ENCODE assay signal across 2 cellular contexts in the genomic region with DNA sequence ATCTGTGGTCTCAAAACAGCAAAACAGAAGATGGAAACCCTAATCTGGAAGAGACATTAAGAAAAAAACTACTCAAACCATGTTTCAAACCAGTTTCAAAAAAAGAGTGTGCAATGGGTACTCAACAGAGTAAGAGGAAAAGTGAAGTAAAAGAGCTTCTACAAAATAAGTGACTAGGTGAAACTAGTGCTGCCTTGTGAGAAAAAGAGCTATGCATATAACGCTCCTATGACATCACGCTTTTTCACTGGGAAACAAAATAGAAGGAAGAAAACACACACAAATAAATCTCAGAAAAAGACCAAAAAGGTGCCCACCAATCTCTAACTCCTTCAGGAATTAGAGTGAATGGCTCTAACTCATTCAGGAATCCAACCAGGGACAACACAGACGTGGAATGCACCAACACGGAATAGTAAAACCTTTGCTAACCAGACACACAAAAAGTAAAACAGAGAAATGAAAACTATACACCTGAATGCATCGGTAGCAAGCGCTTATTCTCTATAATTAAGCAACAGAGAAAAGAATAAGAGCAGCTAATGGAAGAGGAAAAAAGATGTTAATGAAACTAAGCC.
A peak's percentile ranks its signal among the peaks of the same experiment; 100 is the strongest.
TF ChIP-seq lines count a peak whose summit lies in the region.

No MANE protein-coding gene starts in this region.

TF ChIP-seq in GM12891, 5 proteins besides CTCF, POLR2A, EP300 and RAD21:
- no peak for TF ChIP-seq TAF1 (IDR thresholded peaks at IDR 0.05; ENCODE audit: low read depth, low read length)
- TF ChIP-seq SPI1 (IDR thresholded peaks at IDR 0.05; ENCODE audit: low read depth, low read length), result no peak
- no peak for TF ChIP-seq PAX5 (IDR thresholded peaks at IDR 0.05; ENCODE audit: insufficient read depth, low read length, severe bottlenecking)
- TF ChIP-seq POU2F2 (IDR thresholded peaks at IDR 0.05; ENCODE audit: low read depth, low read length), result no peak
- TF ChIP-seq POLR2AphosphoS5 (IDR thresholded peaks at IDR 0.05; ENCODE audit: low read depth, low read length), result no peak

TF ChIP-seq in GM12878, 131 proteins besides CTCF, POLR2A, EP300 and RAD21:
- TF ChIP-seq TCF3 (IDR thresholded peaks at IDR 0.05; ENCODE audit: borderline replicate concordance, insufficient read depth, low read depth, low read length) (no peak), ATF7 (IDR thresholded peaks at IDR 0.05; ENCODE audit: low read depth) (peak; percentile 85), JUNB (IDR thresholded peaks at IDR 0.05) (peak; percentile 13; the same call in 1 of the 2 replicates), SIN3A (IDR thresholded peaks at IDR 0.05; ENCODE audit: low read depth, low read length) (0 out of 2 replicates have a peak, but pooled peaks have one; percentile 18), IKZF2 (IDR thresholded peaks at IDR 0.05) (0 out of 4 replicates have a peak, but pooled peaks of 1 of the 2 experiments have one; percentile 22), SMARCA5 (IDR thresholded peaks at IDR 0.05) (no peak), NBN (IDR thresholded peaks at IDR 0.05) (no peak), SMAD1 (IDR thresholded peaks at IDR 0.05; ENCODE audit: low read depth, partially characterized antibody) (peak; percentile 16), CREM (IDR thresholded peaks at IDR 0.05; ENCODE audit: low read depth) (peak; percentile 29; the same call in 1 of the 2 replicates), KLF5 (IDR thresholded peaks at IDR 0.05; ENCODE audit: partially characterized antibody) (no peak), CREB1 (IDR thresholded peaks at IDR 0.05; ENCODE audit: low read depth) (peak; percentile 55), ETV6 (conservative IDR thresholded peaks at IDR 0.05 in 1 of 2, IDR thresholded peaks at IDR 0.05 in 1 of 2; ENCODE audit: borderline replicate concordance in 1 of 2, low read depth in 1 of 2) (no peak)
- TF ChIP-seq, protein P1, sequence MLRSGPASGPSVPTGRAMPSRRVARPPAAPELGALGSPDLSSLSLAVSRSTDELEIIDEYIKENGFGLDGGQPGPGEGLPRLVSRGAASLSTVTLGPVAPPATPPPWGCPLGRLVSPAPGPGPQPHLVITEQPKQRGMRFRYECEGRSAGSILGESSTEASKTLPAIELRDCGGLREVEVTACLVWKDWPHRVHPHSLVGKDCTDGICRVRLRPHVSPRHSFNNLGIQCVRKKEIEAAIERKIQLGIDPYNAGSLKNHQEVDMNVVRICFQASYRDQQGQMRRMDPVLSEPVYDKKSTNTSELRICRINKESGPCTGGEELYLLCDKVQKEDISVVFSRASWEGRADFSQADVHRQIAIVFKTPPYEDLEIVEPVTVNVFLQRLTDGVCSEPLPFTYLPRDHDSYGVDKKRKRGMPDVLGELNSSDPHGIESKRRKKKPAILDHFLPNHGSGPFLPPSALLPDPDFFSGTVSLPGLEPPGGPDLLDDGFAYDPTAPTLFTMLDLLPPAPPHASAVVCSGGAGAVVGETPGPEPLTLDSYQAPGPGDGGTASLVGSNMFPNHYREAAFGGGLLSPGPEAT (IDR thresholded peaks at IDR 0.05; ENCODE audit: low read depth), result 0 out of 2 replicates have a peak, but pooled peaks have one; percentile 24
- TF ChIP-seq, protein P2, sequence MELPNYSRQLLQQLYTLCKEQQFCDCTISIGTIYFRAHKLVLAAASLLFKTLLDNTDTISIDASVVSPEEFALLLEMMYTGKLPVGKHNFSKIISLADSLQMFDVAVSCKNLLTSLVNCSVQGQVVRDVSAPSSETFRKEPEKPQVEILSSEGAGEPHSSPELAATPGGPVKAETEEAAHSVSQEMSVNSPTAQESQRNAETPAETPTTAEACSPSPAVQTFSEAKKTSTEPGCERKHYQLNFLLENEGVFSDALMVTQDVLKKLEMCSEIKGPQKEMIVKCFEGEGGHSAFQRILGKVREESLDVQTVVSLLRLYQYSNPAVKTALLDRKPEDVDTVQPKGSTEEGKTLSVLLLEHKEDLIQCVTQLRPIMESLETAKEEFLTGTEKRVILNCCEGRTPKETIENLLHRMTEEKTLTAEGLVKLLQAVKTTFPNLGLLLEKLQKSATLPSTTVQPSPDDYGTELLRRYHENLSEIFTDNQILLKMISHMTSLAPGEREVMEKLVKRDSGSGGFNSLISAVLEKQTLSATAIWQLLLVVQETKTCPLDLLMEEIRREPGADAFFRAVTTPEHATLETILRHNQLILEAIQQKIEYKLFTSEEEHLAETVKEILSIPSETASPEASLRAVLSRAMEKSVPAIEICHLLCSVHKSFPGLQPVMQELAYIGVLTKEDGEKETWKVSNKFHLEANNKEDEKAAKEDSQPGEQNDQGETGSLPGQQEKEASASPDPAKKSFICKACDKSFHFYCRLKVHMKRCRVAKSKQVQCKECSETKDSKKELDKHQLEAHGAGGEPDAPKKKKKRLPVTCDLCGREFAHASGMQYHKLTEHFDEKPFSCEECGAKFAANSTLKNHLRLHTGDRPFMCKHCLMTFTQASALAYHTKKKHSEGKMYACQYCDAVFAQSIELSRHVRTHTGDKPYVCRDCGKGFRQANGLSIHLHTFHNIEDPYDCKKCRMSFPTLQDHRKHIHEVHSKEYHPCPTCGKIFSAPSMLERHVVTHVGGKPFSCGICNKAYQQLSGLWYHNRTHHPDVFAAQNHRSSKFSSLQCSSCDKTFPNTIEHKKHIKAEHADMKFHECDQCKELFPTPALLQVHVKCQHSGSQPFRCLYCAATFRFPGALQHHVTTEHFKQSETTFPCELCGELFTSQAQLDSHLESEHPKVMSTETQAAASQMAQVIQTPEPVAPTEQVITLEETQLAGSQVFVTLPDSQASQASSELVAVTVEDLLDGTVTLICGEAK (IDR thresholded peaks at IDR 0.05; ENCODE audit: borderline replicate concordance), result no peak
- TF ChIP-seq, protein P3, sequence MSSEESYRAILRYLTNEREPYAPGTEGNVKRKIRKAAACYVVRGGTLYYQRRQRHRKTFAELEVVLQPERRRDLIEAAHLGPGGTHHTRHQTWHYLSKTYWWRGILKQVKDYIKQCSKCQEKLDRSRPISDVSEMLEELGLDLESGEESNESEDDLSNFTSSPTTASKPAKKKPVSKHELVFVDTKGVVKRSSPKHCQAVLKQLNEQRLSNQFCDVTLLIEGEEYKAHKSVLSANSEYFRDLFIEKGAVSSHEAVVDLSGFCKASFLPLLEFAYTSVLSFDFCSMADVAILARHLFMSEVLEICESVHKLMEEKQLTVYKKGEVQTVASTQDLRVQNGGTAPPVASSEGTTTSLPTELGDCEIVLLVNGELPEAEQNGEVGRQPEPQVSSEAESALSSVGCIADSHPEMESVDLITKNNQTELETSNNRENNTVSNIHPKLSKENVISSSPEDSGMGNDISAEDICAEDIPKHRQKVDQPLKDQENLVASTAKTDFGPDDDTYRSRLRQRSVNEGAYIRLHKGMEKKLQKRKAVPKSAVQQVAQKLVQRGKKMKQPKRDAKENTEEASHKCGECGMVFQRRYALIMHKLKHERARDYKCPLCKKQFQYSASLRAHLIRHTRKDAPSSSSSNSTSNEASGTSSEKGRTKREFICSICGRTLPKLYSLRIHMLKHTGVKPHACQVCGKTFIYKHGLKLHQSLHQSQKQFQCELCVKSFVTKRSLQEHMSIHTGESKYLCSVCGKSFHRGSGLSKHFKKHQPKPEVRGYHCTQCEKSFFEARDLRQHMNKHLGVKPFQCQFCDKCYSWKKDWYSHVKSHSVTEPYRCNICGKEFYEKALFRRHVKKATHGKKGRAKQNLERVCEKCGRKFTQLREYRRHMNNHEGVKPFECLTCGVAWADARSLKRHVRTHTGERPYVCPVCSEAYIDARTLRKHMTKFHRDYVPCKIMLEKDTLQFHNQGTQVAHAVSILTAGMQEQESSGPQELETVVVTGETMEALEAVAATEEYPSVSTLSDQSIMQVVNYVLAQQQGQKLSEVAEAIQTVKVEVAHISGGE (CRISPR knock-in tag; IDR thresholded peaks at IDR 0.05), result no peak
